ENCODE assay signal across 1 cellular context in the genomic region with DNA sequence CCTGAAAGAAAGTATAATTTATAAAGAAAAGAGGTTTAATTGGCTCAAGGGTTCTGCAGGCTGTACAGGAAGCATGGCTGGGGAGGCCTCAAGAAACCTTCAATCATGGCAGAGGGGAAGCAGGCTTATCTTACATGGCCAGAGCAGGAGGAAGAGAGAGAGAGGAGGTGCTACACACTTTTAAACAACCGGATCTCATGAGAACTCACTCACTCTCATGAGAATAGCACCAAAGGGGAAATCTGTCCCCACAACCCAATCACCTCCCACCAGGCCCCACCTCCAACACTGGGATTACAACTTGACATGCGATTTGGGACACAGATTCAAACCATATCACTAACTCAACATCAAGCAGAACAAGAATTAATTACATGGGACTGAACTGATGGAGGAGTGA.
TF ChIP-seq lines count a peak whose summit lies in the region.

No MANE protein-coding gene starts in this region.

TF ChIP-seq in K562, 482 proteins besides CTCF, POLR2A, EP300 and RAD21 (continued from another document and continues in another):
- TF ChIP-seq, protein P1, sequence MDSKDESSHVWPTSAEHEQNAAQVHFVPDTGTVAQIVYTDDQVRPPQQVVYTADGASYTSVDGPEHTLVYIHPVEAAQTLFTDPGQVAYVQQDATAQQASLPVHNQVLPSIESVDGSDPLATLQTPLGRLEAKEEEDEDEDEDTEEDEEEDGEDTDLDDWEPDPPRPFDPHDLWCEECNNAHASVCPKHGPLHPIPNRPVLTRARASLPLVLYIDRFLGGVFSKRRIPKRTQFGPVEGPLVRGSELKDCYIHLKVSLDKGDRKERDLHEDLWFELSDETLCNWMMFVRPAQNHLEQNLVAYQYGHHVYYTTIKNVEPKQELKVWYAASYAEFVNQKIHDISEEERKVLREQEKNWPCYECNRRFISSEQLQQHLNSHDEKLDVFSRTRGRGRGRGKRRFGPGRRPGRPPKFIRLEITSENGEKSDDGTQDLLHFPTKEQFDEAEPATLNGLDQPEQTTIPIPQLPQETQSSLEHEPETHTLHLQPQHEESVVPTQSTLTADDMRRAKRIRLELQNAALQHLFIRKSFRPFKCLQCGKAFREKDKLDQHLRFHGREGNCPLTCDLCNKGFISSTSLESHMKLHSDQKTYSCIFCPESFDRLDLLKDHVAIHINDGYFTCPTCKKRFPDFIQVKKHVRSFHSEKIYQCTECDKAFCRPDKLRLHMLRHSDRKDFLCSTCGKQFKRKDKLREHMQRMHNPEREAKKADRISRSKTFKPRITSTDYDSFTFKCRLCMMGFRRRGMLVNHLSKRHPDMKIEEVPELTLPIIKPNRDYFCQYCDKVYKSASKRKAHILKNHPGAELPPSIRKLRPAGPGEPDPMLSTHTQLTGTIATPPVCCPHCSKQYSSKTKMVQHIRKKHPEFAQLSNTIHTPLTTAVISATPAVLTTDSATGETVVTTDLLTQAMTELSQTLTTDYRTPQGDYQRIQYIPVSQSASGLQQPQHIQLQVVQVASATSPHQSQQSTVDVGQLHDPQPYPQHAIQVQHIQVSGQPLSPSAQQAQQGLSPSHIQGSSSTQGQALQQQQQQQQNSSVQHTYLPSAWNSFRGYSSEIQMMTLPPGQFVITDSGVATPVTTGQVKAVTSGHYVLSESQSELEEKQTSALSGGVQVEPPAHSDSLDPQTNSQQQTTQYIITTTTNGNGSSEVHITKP (IDR thresholded peaks at IDR 0.05; ENCODE audit: partially characterized antibody), result no peak
- TF ChIP-seq CC2D1A (IDR thresholded peaks at IDR 0.05) (peak; percentile 56), SP1 (CRISPR knock-in tag; IDR thresholded peaks at IDR 0.05) (no peak), ZKSCAN3 (CRISPR knock-in tag; IDR thresholded peaks at IDR 0.05) (no peak), NFE2L1 (tag; IDR thresholded peaks at IDR 0.05; ENCODE audit: borderline replicate concordance, low read depth) (no peak), GATA2 (CRISPR knock-in tag; IDR thresholded peaks at IDR 0.05) (peak; percentile 76), SIRT6 (IDR thresholded peaks at IDR 0.05; ENCODE audit: low read depth, low read length) (no peak), FOXM1 (IDR thresholded peaks at IDR 0.05; ENCODE audit: low read depth) (peak; percentile 59), FOXM1 (CRISPR knock-in tag; IDR thresholded peaks at IDR 0.05; ENCODE audit: low read depth) (no peak), SPI1 (IDR thresholded peaks at IDR 0.05; ENCODE audit: borderline replicate concordance, low read depth, low read length) (peak; percentile 58; the same call in 1 of the 2 replicates), ETV6 (IDR thresholded peaks at IDR 0.05; ENCODE audit: borderline replicate concordance in 1 of 2, low read depth in 2 of 2, low read length in 1 of 2) (0 out of 4 replicates have a peak, but pooled peaks of 1 of the 2 experiments have one; percentile 57), ETV6 (CRISPR knock-in tag; IDR thresholded peaks at IDR 0.05; ENCODE audit: borderline replicate concordance) (no peak), DNMT1 (IDR thresholded peaks at IDR 0.05) (no peak), CHD2 (IDR thresholded peaks at IDR 0.05; ENCODE audit: low read depth, low read length) (peak; percentile 86), LEF1 (IDR thresholded peaks at IDR 0.05) (0 out of 2 replicates have a peak, but pooled peaks have one; percentile 25), TCF3 (CRISPR knock-in tag; IDR thresholded peaks at IDR 0.05) (peak; percentile 86), TAL1 (IDR thresholded peaks at IDR 0.05) (peak; percentile 84), EWSR1 (IDR thresholded peaks at IDR 0.05; ENCODE audit: borderline replicate concordance, low read depth, partially characterized antibody) (no peak), NEUROD1 (IDR thresholded peaks at IDR 0.05; ENCODE audit: borderline replicate concordance, low read depth, low read length, partially characterized antibody) (peak; percentile 33), GABPB2 (CRISPR knock-in tag; conservative IDR thresholded peaks at IDR 0.05) (no peak), EZH2 (IDR thresholded peaks at IDR 0.05; ENCODE audit: borderline replicate concordance, low read depth, low read length) (no peak), MCM5 (IDR thresholded peaks at IDR 0.05; ENCODE audit: low read depth) (no peak), BDP1 (IDR thresholded peaks at IDR 0.05; ENCODE audit: insufficient read depth, insufficient read length) (no peak), SOX6 (IDR thresholded peaks at IDR 0.05) (peak; percentile 57; the same call in 1 of the 2 replicates), MTA3 (IDR thresholded peaks at IDR 0.05; ENCODE audit: borderline replicate concordance) (peak; percentile 58; the same call in 1 of the 2 replicates), TEAD4 (IDR thresholded peaks at IDR 0.05; ENCODE audit: low read length) (peak; percentile 59), TEAD4 (CRISPR knock-in tag; IDR thresholded peaks at IDR 0.05; ENCODE audit: borderline replicate concordance) (no peak), NR2C2 (CRISPR knock-in tag; IDR thresholded peaks at IDR 0.05) (no peak), NR2C2 (tag; IDR thresholded peaks at IDR 0.05) (no peak), ILK (tag; IDR thresholded peaks at IDR 0.05; ENCODE audit: borderline replicate concordance, low read depth) (no peak), NFIC (IDR thresholded peaks at IDR 0.05) (peak; percentile 46; the same call in 1 of the 2 replicates), KLF16 (IDR thresholded peaks at IDR 0.05) (peak; percentile 60; the same call in 1 of the 2 replicates), ZNF316 (IDR thresholded peaks at IDR 0.05) (no peak), MEIS2 (IDR thresholded peaks at IDR 0.05; ENCODE audit: partially characterized antibody) (peak; percentile 66), BACH1 (tag; IDR thresholded peaks at IDR 0.05) (no peak), SMARCE1 (IDR thresholded peaks at IDR 0.05) (peak; percentile 62), ARNT (IDR thresholded peaks at IDR 0.05) (no peak), CEBPG (CRISPR knock-in tag; IDR thresholded peaks at IDR 0.05) (no peak), CEBPG (tag; conservative IDR thresholded peaks at IDR 0.05 in 1 of 2, IDR thresholded peaks at IDR 0.05 in 1 of 2) (no peak), IFI16 (CRISPR knock-in tag; IDR thresholded peaks at IDR 0.05) (no peak), ZNF347 (CRISPR knock-in tag; IDR thresholded peaks at IDR 0.05; ENCODE audit: low read depth) (no peak), ZNF146 (CRISPR knock-in tag; IDR thresholded peaks at IDR 0.05; ENCODE audit: unreplicated experiment) (no peak), FOXA1 (IDR thresholded peaks at IDR 0.05; ENCODE audit: borderline replicate concordance) (no peak)
- TF ChIP-seq, protein P2, sequence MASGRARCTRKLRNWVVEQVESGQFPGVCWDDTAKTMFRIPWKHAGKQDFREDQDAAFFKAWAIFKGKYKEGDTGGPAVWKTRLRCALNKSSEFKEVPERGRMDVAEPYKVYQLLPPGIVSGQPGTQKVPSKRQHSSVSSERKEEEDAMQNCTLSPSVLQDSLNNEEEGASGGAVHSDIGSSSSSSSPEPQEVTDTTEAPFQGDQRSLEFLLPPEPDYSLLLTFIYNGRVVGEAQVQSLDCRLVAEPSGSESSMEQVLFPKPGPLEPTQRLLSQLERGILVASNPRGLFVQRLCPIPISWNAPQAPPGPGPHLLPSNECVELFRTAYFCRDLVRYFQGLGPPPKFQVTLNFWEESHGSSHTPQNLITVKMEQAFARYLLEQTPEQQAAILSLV (tag; IDR thresholded peaks at IDR 0.05), result no peak
- TF ChIP-seq, protein P3, sequence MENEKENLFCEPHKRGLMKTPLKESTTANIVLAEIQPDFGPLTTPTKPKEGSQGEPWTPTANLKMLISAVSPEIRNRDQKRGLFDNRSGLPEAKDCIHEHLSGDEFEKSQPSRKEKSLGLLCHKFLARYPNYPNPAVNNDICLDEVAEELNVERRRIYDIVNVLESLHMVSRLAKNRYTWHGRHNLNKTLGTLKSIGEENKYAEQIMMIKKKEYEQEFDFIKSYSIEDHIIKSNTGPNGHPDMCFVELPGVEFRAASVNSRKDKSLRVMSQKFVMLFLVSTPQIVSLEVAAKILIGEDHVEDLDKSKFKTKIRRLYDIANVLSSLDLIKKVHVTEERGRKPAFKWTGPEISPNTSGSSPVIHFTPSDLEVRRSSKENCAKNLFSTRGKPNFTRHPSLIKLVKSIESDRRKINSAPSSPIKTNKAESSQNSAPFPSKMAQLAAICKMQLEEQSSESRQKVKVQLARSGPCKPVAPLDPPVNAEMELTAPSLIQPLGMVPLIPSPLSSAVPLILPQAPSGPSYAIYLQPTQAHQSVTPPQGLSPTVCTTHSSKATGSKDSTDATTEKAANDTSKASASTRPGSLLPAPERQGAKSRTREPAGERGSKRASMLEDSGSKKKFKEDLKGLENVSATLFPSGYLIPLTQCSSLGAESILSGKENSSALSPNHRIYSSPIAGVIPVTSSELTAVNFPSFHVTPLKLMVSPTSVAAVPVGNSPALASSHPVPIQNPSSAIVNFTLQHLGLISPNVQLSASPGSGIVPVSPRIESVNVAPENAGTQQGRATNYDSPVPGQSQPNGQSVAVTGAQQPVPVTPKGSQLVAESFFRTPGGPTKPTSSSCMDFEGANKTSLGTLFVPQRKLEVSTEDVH (IDR thresholded peaks at IDR 0.05; ENCODE audit: low read depth, partially characterized antibody), result no peak
- TF ChIP-seq, protein P4, sequence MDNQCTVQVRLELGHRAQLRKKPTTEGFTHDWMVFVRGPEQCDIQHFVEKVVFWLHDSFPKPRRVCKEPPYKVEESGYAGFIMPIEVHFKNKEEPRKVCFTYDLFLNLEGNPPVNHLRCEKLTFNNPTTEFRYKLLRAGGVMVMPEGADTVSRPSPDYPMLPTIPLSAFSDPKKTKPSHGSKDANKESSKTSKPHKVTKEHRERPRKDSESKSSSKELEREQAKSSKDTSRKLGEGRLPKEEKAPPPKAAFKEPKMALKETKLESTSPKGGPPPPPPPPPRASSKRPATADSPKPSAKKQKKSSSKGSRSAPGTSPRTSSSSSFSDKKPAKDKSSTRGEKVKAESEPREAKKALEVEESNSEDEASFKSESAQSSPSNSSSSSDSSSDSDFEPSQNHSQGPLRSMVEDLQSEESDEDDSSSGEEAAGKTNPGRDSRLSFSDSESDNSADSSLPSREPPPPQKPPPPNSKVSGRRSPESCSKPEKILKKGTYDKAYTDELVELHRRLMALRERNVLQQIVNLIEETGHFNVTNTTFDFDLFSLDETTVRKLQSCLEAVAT (IDR thresholded peaks at IDR 0.05), result no peak
- TF ChIP-seq, protein P5, sequence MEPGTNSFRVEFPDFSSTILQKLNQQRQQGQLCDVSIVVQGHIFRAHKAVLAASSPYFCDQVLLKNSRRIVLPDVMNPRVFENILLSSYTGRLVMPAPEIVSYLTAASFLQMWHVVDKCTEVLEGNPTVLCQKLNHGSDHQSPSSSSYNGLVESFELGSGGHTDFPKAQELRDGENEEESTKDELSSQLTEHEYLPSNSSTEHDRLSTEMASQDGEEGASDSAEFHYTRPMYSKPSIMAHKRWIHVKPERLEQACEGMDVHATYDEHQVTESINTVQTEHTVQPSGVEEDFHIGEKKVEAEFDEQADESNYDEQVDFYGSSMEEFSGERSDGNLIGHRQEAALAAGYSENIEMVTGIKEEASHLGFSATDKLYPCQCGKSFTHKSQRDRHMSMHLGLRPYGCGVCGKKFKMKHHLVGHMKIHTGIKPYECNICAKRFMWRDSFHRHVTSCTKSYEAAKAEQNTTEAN (CRISPR knock-in tag; IDR thresholded peaks at IDR 0.05), result no peak
- TF ChIP-seq, protein P6, sequence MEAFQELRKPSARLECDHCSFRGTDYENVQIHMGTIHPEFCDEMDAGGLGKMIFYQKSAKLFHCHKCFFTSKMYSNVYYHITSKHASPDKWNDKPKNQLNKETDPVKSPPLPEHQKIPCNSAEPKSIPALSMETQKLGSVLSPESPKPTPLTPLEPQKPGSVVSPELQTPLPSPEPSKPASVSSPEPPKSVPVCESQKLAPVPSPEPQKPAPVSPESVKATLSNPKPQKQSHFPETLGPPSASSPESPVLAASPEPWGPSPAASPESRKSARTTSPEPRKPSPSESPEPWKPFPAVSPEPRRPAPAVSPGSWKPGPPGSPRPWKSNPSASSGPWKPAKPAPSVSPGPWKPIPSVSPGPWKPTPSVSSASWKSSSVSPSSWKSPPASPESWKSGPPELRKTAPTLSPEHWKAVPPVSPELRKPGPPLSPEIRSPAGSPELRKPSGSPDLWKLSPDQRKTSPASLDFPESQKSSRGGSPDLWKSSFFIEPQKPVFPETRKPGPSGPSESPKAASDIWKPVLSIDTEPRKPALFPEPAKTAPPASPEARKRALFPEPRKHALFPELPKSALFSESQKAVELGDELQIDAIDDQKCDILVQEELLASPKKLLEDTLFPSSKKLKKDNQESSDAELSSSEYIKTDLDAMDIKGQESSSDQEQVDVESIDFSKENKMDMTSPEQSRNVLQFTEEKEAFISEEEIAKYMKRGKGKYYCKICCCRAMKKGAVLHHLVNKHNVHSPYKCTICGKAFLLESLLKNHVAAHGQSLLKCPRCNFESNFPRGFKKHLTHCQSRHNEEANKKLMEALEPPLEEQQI (IDR thresholded peaks at IDR 0.05), result peak; percentile 67; the same call in 1 of the 2 replicates
- TF ChIP-seq, protein P7, sequence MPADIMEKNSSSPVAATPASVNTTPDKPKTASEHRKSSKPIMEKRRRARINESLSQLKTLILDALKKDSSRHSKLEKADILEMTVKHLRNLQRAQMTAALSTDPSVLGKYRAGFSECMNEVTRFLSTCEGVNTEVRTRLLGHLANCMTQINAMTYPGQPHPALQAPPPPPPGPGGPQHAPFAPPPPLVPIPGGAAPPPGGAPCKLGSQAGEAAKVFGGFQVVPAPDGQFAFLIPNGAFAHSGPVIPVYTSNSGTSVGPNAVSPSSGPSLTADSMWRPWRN (IDR thresholded peaks at IDR 0.05; ENCODE audit: low read depth), result no peak
- TF ChIP-seq, protein P8, sequence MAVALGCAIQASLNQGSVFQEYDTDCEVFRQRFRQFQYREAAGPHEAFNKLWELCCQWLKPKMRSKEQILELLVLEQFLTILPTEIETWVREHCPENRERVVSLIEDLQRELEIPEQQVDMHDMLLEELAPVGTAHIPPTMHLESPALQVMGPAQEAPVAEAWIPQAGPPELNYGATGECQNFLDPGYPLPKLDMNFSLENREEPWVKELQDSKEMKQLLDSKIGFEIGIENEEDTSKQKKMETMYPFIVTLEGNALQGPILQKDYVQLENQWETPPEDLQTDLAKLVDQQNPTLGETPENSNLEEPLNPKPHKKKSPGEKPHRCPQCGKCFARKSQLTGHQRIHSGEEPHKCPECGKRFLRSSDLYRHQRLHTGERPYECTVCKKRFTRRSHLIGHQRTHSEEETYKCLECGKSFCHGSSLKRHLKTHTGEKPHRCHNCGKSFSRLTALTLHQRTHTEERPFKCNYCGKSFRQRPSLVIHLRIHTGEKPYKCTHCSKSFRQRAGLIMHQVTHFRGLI (CRISPR knock-in tag; IDR thresholded peaks at IDR 0.05), result no peak
- TF ChIP-seq, protein P9, sequence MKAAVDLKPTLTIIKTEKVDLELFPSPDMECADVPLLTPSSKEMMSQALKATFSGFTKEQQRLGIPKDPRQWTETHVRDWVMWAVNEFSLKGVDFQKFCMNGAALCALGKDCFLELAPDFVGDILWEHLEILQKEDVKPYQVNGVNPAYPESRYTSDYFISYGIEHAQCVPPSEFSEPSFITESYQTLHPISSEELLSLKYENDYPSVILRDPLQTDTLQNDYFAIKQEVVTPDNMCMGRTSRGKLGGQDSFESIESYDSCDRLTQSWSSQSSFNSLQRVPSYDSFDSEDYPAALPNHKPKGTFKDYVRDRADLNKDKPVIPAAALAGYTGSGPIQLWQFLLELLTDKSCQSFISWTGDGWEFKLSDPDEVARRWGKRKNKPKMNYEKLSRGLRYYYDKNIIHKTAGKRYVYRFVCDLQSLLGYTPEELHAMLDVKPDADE (conservative IDR thresholded peaks at IDR 0.05; ENCODE audit: control insufficient read depth, low read depth, low read length), result no peak
